8 cellular contexts compared by ENCODE assay signal in the genomic region with DNA sequence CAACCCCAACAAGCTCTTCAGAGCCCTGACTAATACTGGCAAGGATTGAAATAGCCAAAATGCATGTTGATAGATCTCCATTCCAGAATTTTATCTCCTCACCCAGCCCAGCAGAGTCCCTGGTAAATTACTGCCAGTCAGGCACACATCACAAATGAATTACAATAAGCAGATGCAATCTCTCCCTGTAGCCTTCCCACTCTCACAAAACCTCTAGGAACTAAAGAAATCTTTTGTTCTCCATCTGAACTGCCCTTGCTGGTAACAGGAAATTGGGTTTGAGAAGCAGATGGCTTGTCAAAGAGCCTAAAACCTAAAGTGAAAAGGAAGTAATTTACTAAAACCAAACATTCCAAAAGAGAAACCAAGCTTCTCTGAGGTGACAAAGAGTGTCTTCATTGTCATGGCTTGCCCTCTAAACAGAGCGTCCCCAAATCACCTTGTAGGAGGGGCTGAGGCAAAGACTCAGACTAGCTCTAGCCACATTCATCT. TPM values are rescaled to one million over a fixed set of nuclear protein-coding genes. Genes with fewer than 3 reads are reported as not detected.
DNase-seq lines count a peak whose midpoint lies in the region; ATAC-seq and TF ChIP-seq lines count a peak whose summit lies in the region.

No MANE protein-coding gene starts in this region.

- no peak for TF ChIP-seq POLR2A in Peyer's patch (IDR thresholded peaks at IDR 0.05)

- H3K4me3 ChIP-seq in Peyer's patch (no peak overlapping the region), mammary epithelial cell (replicated peaks in 1 of 3; ENCODE audit: insufficient read depth in 1 of 3, low read depth in 2 of 3, low read length in 3 of 3) (no peak overlapping the region)

- H3K4me2 ChIP-seq in mammary epithelial cell (ENCODE audit: insufficient read depth, low read depth, low read length) = no peak overlapping the region

- no peaks in the 10 kb centered on the region for H3K79me2 ChIP-seq in mammary epithelial cell (ENCODE audit: insufficient read depth, low read length)

- dilution Hi-C loops in mammary epithelial cell (cut with HindIII; ENCODE audit: low sequenced_read_pairs) = no loop called here

- intact Hi-C loops in activated T-helper 2 cell treated with anti-CD3 and anti-CD28 coated beads, Interferon-gamma antibody, Interleukin-2, Interleukin-4, amounts not matched to agents 10 μg/mL and 5 μg/mL and 100 μg/mL, durations not matched to agents 14 hours and 24 hours and 36 hours (cut with micrococcal nuclease) = loop anchor here (1.0 kb wide), 1 partner anchor 18 kb away; no protein-coding TSS in a partner anchor
- intact Hi-C loops in mammary epithelial cell (cut with micrococcal nuclease) = no loop called here

- no peaks in the 10 kb centered on the region for H3K27me3 Mint-ChIP-seq in activated T-helper 2 cell treated with anti-CD3 and anti-CD28 coated beads, Interferon-gamma antibody, Interleukin-2, Interleukin-4, amounts not matched to agents 10 μg/mL and 5 μg/mL and 100 μg/mL, durations not matched to agents 14 hours and 24 hours and 36 hours (ENCODE audit: low read depth)
- peaks cover 4% of the 10 kb centered on the region for H3K27me3 Mint-ChIP-seq in nephron progenitor cell (ENCODE audit: low read depth, poor library complexity)

- H3K9me3 ChIP-seq in Peyer's patch (no peaks in the 10 kb centered on the region), mammary epithelial cell (replicated peaks; ENCODE audit: insufficient read depth, low read length) (no peaks in the 10 kb centered on the region)

- DNase-seq in activated T-helper 2 cell treated with anti-CD3 and anti-CD28 coated beads, Interferon-gamma antibody, Interleukin-2, Interleukin-4, amounts not matched to agents 10 μg/mL and 5 μg/mL and 100 μg/mL, durations not matched to agents 14 hours and 24 hours and 36 hours (ENCODE audit: low spot score) = no peak
- DNase-seq in nephron progenitor cell = no peak
- no peak for DNase-seq in SW480 (ENCODE audit: low spot score)
- DNase-seq in Peyer's patch = no peak
- DNase-seq in mammary epithelial cell = no peak

- H3K9me3 Mint-ChIP-seq in activated T-helper 2 cell treated with anti-CD3 and anti-CD28 coated beads, Interferon-gamma antibody, Interleukin-2, Interleukin-4, amounts not matched to agents 10 μg/mL and 5 μg/mL and 100 μg/mL, durations not matched to agents 14 hours and 24 hours and 36 hours = no peaks in the 10 kb centered on the region
- H3K9me3 Mint-ChIP-seq in nephron progenitor cell = peaks cover 5% of the 10 kb centered on the region

- H3K27me3 ChIP-seq in Peyer's patch = no peaks in the 10 kb centered on the region
- H3K27me3 ChIP-seq in mammary epithelial cell (ENCODE audit: insufficient read depth, low read length) = no peaks in the 10 kb centered on the region

- H3K9ac ChIP-seq in mammary epithelial cell (ENCODE audit: insufficient read depth, low read length) = no peak overlapping the region

- peaks cover 4% of the 10 kb centered on the region for H3K36me3 Mint-ChIP-seq in activated T-helper 2 cell treated with anti-CD3 and anti-CD28 coated beads, Interferon-gamma antibody, Interleukin-2, Interleukin-4, amounts not matched to agents 10 μg/mL and 5 μg/mL and 100 μg/mL, durations not matched to agents 14 hours and 24 hours and 36 hours (ENCODE audit: low read depth)
- H3K36me3 Mint-ChIP-seq in nephron progenitor cell (ENCODE audit: low read depth) = peaks cover 32% of the 10 kb centered on the region

- H3K4me1 ChIP-seq in Peyer's patch = peaks cover 0 to 8% (median 0%) of the 10 kb centered on the region in 4 donors
- peaks cover 3% of the 10 kb centered on the region for H3K4me1 ChIP-seq in mammary epithelial cell (ENCODE audit: insufficient read depth, low read length)

- peak overlapping the region; percentile 74 for H3K27ac Mint-ChIP-seq in activated T-helper 2 cell treated with anti-CD3 and anti-CD28 coated beads, Interferon-gamma antibody, Interleukin-2, Interleukin-4, amounts not matched to agents 10 μg/mL and 5 μg/mL and 100 μg/mL, durations not matched to agents 14 hours and 24 hours and 36 hours
- peak overlapping the region; percentile 96 for H3K27ac Mint-ChIP-seq in nephron progenitor cell

- no peak overlapping the region for H3K4me3 Mint-ChIP-seq in activated T-helper 2 cell treated with anti-CD3 and anti-CD28 coated beads, Interferon-gamma antibody, Interleukin-2, Interleukin-4, amounts not matched to agents 10 μg/mL and 5 μg/mL and 100 μg/mL, durations not matched to agents 14 hours and 24 hours and 36 hours (ENCODE audit: low read depth)
- no peak overlapping the region for H3K4me3 Mint-ChIP-seq in nephron progenitor cell

- ATAC-seq in GM18517 (IDR thresholded peaks at IDR 0.05; ENCODE audit: unreplicated experiment) (peak; percentile 67), HG03521 (IDR thresholded peaks at IDR 0.05; ENCODE audit: unreplicated experiment) (peak; percentile 54), GM18498 (IDR thresholded peaks at IDR 0.05; ENCODE audit: unreplicated experiment) (no peak)

- H3K36me3 ChIP-seq in Peyer's patch = no peaks in the 10 kb centered on the region
- no peaks in the 10 kb centered on the region for H3K36me3 ChIP-seq in mammary epithelial cell (ENCODE audit: insufficient read depth, low read length)

- BruUV-seq in mammary epithelial cell (replicated peaks; lab: Mats Ljungman, UMichigan) = no TSS peak

- TF ChIP-seq CTCF in nephron progenitor cell (IDR thresholded peaks at IDR 0.05) (no peak), Peyer's patch (IDR thresholded peaks at IDR 0.05) (no peak), mammary epithelial cell (conservative IDR thresholded peaks at IDR 0.05 in 1 of 2, IDR thresholded peaks at IDR 0.05 in 1 of 2; ENCODE audit: extremely low read depth in 1 of 2, insufficient read depth in 1 of 2, low read depth in 1 of 2, low read length in 2 of 2) (no peak)

- peaks cover 21% of the 10 kb centered on the region for H3K4me1 Mint-ChIP-seq in activated T-helper 2 cell treated with anti-CD3 and anti-CD28 coated beads, Interferon-gamma antibody, Interleukin-2, Interleukin-4, amounts not matched to agents 10 μg/mL and 5 μg/mL and 100 μg/mL, durations not matched to agents 14 hours and 24 hours and 36 hours (ENCODE audit: low read depth)
- H3K4me1 Mint-ChIP-seq in nephron progenitor cell = peaks cover 22% of the 10 kb centered on the region

- H2AFZ ChIP-seq in mammary epithelial cell (ENCODE audit: low read depth, low read length) = no peak overlapping the region

- H3K27ac ChIP-seq in Peyer's patch (no peak overlapping the region), mammary epithelial cell (ENCODE audit: insufficient read depth, low read depth, low read length) (no peak overlapping the region)

- no peaks in the 10 kb centered on the region for H4K20me1 ChIP-seq in mammary epithelial cell (ENCODE audit: insufficient read depth, low read length)

- 23% methylated on average over 1 of the region's 1 CpG for WGBS in mammary epithelial cell (ENCODE audit: low coverage, missing lambda C conversion rate)

- CTCF ChIA-PET in mammary epithelial cell (lab: Charles Lee; ENCODE audit: low non-redundant PET) = interaction anchor here (0.7 kb wide), 1 partner anchor 60 kb away, joined by 6 read pairs; no protein-coding TSS in a partner anchor

- in situ Hi-C loops in mammary epithelial cell (cut with MboI; ENCODE audit: low sequenced_read_pairs in 2 of 2) = no loop called here

RNA-seq across cellular contexts. Expression of a gene that starts 59.5 kb away (rescaled TPM):
- 19.2 and 19.3 TPM in 2 replicates for total RNA-seq in activated T-helper 2 cell treated with anti-CD3 and anti-CD28 coated beads, Interferon-gamma antibody, Interleukin-2, Interleukin-4, amounts not matched to agents 10 μg/mL and 5 μg/mL and 100 μg/mL, durations not matched to agents 14 hours and 24 hours and 36 hours
- total RNA-seq in Peyer's patch = 10 to 100 TPM; 22.2 to 35.7 (median 30.4) TPM
- total RNA-seq in mammary epithelial cell = 10 to 100 TPM; 28.2 to 33.4 TPM
- polyA plus RNA-seq in mammary epithelial cell = 16.1 TPM
- polyA minus RNA-seq in mammary epithelial cell = 70.6 TPM
